Comparison of ENCODE assay signal across 13 cellular contexts in genomic region chr17:70855401-70856054, GRCh38.
DNase-seq lines count a peak whose midpoint lies in the region; ATAC-seq, FAIRE-seq and TF ChIP-seq lines count a peak whose summit lies in the region.
"Had no signal": no experiment of that assay in that cellular context is flagged by ENCODE, and none has a peak within 500 bp of the region (broad histone marks: within the 10 kb centered on the region; RNA-seq: fewer than 3 reads in every experiment).

No MANE protein-coding gene starts in this region.

- H3K27me3 ChIP-seq in bronchial epithelial cell (ENCODE audit: control insufficient read depth, insufficient read depth, low read length) = no peaks in the 10 kb centered on the region
- no peaks in the 10 kb centered on the region for H3K27me3 ChIP-seq in pancreas
- H3K27me3 ChIP-seq: ovary had no signal

- H3K27ac ChIP-seq in pancreas = peak overlapping the region in 3 of 4 donors; percentile 8 to 47 (median 34)
- H3K27ac ChIP-seq: ovary had no signal

- no peaks in the 10 kb centered on the region for H3K36me3 ChIP-seq in bronchial epithelial cell (ENCODE audit: control insufficient read depth, insufficient read depth, low read length)
- no peaks in the 10 kb centered on the region for H3K36me3 ChIP-seq in pancreas
- H3K36me3 ChIP-seq: ovary had no signal

- no peaks in the 10 kb centered on the region for H3K36me3 Mint-ChIP-seq in HFFc6 (ENCODE audit: low read depth)
- no peaks in the 10 kb centered on the region for H3K36me3 Mint-ChIP-seq in activated CD4-positive, alpha-beta T cell treated with anti-CD3 and anti-CD28 coated beads, Interleukin-2, amount 10 ng/mL, durations not matched to agents 7 days and 5 days (ENCODE audit: low read depth)

- DNase-seq in HFFc6 (no peak), NCI-H2171 (lab: John Stamatoyannopoulos, UW) (peak; percentile 54), bronchial epithelial cell (ENCODE audit: low read depth) (peak; percentile 94), pancreas (peak in 3 of 6 donors; percentile 9 to 40 (median 14))
- no peak for DNase-seq in activated naive CD4-positive, alpha-beta T cell treated with Interleukin-2 at 50 U/mL for 16 hours
- DNase-seq in activated CD4-positive, alpha-beta T cell treated with anti-CD3 and anti-CD28 coated beads, Interleukin-2, amount 10 ng/mL, durations not matched to agents 7 days and 5 days = no peak
- no peak for DNase-seq in stimulated activated CD4-positive, alpha-beta T cell treated with anti-CD3 and anti-CD28 coated beads, Interleukin-2, amount 100 ng/mL, for 24 hours
- DNase-seq: activated T-cell treated with anti-CD3 and anti-CD28 coated beads, Interleukin-2, amount 50 U/mL, for 48 hours; effector CD4-positive, alpha-beta T cell; NCI-H82; ovary; T-helper 9 cell had no signal

- H3K4me1 ChIP-seq in pancreas = peaks cover 0 to 4% (median 0%) of the 10 kb centered on the region in 3 donors

- CTCF ChIA-PET in activated CD4-positive, alpha-beta T cell treated with anti-CD3 and anti-CD28 coated beads, Interleukin-2, amount 10 ng/mL, durations not matched to agents 7 days and 5 days (lab: Charles Lee) = no interaction called here

- ATAC-seq in pancreas = peak; percentile 86 to 90 (median 87)
- ATAC-seq in HG02623 (IDR thresholded peaks at IDR 0.05; ENCODE audit: unreplicated experiment) = no peak

- TF ChIP-seq CTCF in HFFc6 (IDR thresholded peaks at IDR 0.05) (no peak), bronchial epithelial cell (IDR thresholded peaks at IDR 0.05; ENCODE audit: insufficient read depth, low read length, severe bottlenecking) (no peak), pancreas (IDR thresholded peaks at IDR 0.05) (no peak)

- peaks cover 6% of the 10 kb centered on the region; the same call in 1 of the 2 replicates for H3K4me1 Mint-ChIP-seq in HFFc6 (ENCODE audit: low read depth)
- H3K4me1 Mint-ChIP-seq in activated CD4-positive, alpha-beta T cell treated with anti-CD3 and anti-CD28 coated beads, Interleukin-2, amount 10 ng/mL, durations not matched to agents 7 days and 5 days = no peaks in the 10 kb centered on the region

- H3K27me3 Mint-ChIP-seq in HFFc6 (ENCODE audit: insufficient read depth) = no peaks in the 10 kb centered on the region
- H3K27me3 Mint-ChIP-seq in activated CD4-positive, alpha-beta T cell treated with anti-CD3 and anti-CD28 coated beads, Interleukin-2, amount 10 ng/mL, durations not matched to agents 7 days and 5 days = no peaks in the 10 kb centered on the region

- intact Hi-C loops in pancreas (cut with DNase I) = no loop called here

- H3K9me3 ChIP-seq in pancreas = no peaks in the 10 kb centered on the region
- H3K9me3 ChIP-seq: ovary had no signal

- H3K4me3 Mint-ChIP-seq in HFFc6 = peak overlapping the region; percentile 69; the same call in 1 of the 2 replicates
- H3K4me3 Mint-ChIP-seq in activated CD4-positive, alpha-beta T cell treated with anti-CD3 and anti-CD28 coated beads, Interleukin-2, amount 10 ng/mL, durations not matched to agents 7 days and 5 days = no peak overlapping the region

- FAIRE-seq in bronchial epithelial cell (lab: Jason Lieb, UNC) (peak; percentile 98), pancreas (lab: Jason Lieb, UNC) (no peak)

- peaks cover 21% of the 10 kb centered on the region for H3K9me3 Mint-ChIP-seq in HFFc6
- H3K9me3 Mint-ChIP-seq in activated CD4-positive, alpha-beta T cell treated with anti-CD3 and anti-CD28 coated beads, Interleukin-2, amount 10 ng/mL, durations not matched to agents 7 days and 5 days = peaks cover 7% of the 10 kb centered on the region

- 11 to 14% methylated on average over 8 of the region's 8 CpGs for WGBS in pancreas, 2 donors

- no peak overlapping the region for H3K4me3 ChIP-seq in bronchial epithelial cell (ENCODE audit: low read depth, low read length)
- no peak overlapping the region for H3K4me3 ChIP-seq in pancreas
- H3K4me3 ChIP-seq: ovary had no signal

- no peak overlapping the region for H3K27ac Mint-ChIP-seq in HFFc6
- no peak overlapping the region for H3K27ac Mint-ChIP-seq in activated CD4-positive, alpha-beta T cell treated with anti-CD3 and anti-CD28 coated beads, Interleukin-2, amount 10 ng/mL, durations not matched to agents 7 days and 5 days

- POLR2A ChIA-PET in activated CD4-positive, alpha-beta T cell treated with anti-CD3 and anti-CD28 coated beads, Interleukin-2, amount 10 ng/mL, durations not matched to agents 7 days and 5 days (lab: Charles Lee) = no interaction called here

Comparison
In these comparisons a context has a peak if more than half of its experiments do, and no peak if none do; other contexts are left out.
1. DNase-seq: peak in NCI-H2171 (single experiment) and bronchial epithelial cell (single experiment); none in HFFc6 (single experiment), activated naive CD4-positive, alpha-beta T cell treated with Interleukin-2 at 50 U/mL for 16 hours (single experiment), activated CD4-positive, alpha-beta T cell treated with anti-CD3 and anti-CD28 coated beads, Interleukin-2, amount 10 ng/mL, durations not matched to agents 7 days and 5 days (single experiment) and stimulated activated CD4-positive, alpha-beta T cell treated with anti-CD3 and anti-CD28 coated beads, Interleukin-2, amount 100 ng/mL, for 24 hours (0 of 2).